Comparison of ENCODE assay signal across 3 cellular contexts in genomic region chr19:35543280-35544109, GRCh38.
TF ChIP-seq lines count a peak whose summit lies in the region.

No MANE protein-coding gene starts in this region.

TF ChIP-seq in SK-N-SH, 30 proteins besides CTCF, POLR2A, EP300 and RAD21:
- no peak for TF ChIP-seq MEF2A (IDR thresholded peaks at IDR 0.05; ENCODE audit: borderline replicate concordance, low read depth)
- no peak for TF ChIP-seq NRF1 (IDR thresholded peaks at IDR 0.05; ENCODE audit: low read depth, low read length)
- no peak for TF ChIP-seq GATA2 (CRISPR knock-in tag; IDR thresholded peaks at IDR 0.05)
- TF ChIP-seq, protein P1, sequence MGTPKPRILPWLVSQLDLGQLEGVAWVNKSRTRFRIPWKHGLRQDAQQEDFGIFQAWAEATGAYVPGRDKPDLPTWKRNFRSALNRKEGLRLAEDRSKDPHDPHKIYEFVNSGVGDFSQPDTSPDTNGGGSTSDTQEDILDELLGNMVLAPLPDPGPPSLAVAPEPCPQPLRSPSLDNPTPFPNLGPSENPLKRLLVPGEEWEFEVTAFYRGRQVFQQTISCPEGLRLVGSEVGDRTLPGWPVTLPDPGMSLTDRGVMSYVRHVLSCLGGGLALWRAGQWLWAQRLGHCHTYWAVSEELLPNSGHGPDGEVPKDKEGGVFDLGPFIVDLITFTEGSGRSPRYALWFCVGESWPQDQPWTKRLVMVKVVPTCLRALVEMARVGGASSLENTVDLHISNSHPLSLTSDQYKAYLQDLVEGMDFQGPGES (IDR thresholded peaks at IDR 0.05; ENCODE audit: low read depth, low read length), result no peak
- TF ChIP-seq YY1 (IDR thresholded peaks at IDR 0.05; ENCODE audit: low read depth), result no peak
- no peak for TF ChIP-seq FOXM1 (IDR thresholded peaks at IDR 0.05; ENCODE audit: low read depth)
- no peak for TF ChIP-seq RCOR1 (IDR thresholded peaks at IDR 0.05; ENCODE audit: low read length)

TF ChIP-seq in SK-N-SH treated with all-trans-retinoic acid at 6 μM for 48 hours, 23 proteins besides CTCF, POLR2A, EP300 and RAD21:
- TF ChIP-seq ZFP30 (CRISPR knock-in tag; IDR thresholded peaks at IDR 0.05) (no peak), ZNF565 (CRISPR knock-in tag; conservative IDR thresholded peaks at IDR 0.05; ENCODE audit: low read depth) (no peak), GLIS3 (CRISPR knock-in tag; IDR thresholded peaks at IDR 0.05) (no peak), ZNF8 (CRISPR knock-in tag; IDR thresholded peaks at IDR 0.05) (no peak), ISL1 (CRISPR knock-in tag; IDR thresholded peaks at IDR 0.05) (no peak), ESRRG (CRISPR knock-in tag; IDR thresholded peaks at IDR 0.05) (no peak), PPARA (CRISPR knock-in tag; IDR thresholded peaks at IDR 0.05; ENCODE audit: borderline replicate concordance) (no peak)
- TF ChIP-seq, protein P2, sequence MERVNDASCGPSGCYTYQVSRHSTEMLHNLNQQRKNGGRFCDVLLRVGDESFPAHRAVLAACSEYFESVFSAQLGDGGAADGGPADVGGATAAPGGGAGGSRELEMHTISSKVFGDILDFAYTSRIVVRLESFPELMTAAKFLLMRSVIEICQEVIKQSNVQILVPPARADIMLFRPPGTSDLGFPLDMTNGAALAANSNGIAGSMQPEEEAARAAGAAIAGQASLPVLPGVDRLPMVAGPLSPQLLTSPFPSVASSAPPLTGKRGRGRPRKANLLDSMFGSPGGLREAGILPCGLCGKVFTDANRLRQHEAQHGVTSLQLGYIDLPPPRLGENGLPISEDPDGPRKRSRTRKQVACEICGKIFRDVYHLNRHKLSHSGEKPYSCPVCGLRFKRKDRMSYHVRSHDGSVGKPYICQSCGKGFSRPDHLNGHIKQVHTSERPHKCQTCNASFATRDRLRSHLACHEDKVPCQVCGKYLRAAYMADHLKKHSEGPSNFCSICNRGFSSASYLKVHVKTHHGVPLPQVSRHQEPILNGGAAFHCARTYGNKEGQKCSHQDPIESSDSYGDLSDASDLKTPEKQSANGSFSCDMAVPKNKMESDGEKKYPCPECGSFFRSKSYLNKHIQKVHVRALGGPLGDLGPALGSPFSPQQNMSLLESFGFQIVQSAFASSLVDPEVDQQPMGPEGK (CRISPR knock-in tag; IDR thresholded peaks at IDR 0.05; ENCODE audit: borderline replicate concordance), result no peak
- TF ChIP-seq, protein P3, sequence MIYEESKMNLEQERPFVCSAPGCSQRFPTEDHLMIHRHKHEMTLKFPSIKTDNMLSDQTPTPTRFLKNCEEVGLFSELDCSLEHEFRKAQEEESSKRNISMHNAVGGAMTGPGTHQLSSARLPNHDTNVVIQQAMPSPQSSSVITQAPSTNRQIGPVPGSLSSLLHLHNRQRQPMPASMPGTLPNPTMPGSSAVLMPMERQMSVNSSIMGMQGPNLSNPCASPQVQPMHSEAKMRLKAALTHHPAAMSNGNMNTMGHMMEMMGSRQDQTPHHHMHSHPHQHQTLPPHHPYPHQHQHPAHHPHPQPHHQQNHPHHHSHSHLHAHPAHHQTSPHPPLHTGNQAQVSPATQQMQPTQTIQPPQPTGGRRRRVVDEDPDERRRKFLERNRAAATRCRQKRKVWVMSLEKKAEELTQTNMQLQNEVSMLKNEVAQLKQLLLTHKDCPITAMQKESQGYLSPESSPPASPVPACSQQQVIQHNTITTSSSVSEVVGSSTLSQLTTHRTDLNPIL (CRISPR knock-in tag; IDR thresholded peaks at IDR 0.05; ENCODE audit: low read depth), result no peak

TF ChIP-seq in IMR-90, 13 proteins besides CTCF, POLR2A, EP300 and RAD21:
- TF ChIP-seq MAFK (IDR thresholded peaks at IDR 0.05; ENCODE audit: low read depth, low read length) (no peak), MAZ (IDR thresholded peaks at IDR 0.05; ENCODE audit: borderline replicate concordance, low read depth, low read length) (no peak), RFX5 (IDR thresholded peaks at IDR 0.05; ENCODE audit: low read depth, low read length) (no peak), CHD1 (IDR thresholded peaks at IDR 0.05; ENCODE audit: low read depth, low read length) (no peak), MXI1 (IDR thresholded peaks at IDR 0.05; ENCODE audit: borderline replicate concordance, low read depth, low read length) (no peak), SMC3 (IDR thresholded peaks at IDR 0.05; ENCODE audit: low read depth, low read length) (no peak), ELK1 (IDR thresholded peaks at IDR 0.05; ENCODE audit: borderline replicate concordance, low read depth, low read length) (no peak), USF2 (IDR thresholded peaks at IDR 0.05; ENCODE audit: low read depth, low read length) (no peak), BHLHE40 (IDR thresholded peaks at IDR 0.05; ENCODE audit: low read depth, low read length) (no peak), CEBPB (IDR thresholded peaks at IDR 0.05; ENCODE audit: low read depth, low read length) (no peak), RCOR1 (IDR thresholded peaks at IDR 0.05; ENCODE audit: insufficient replicate concordance, low read length) (no peak), FOS (IDR thresholded peaks at IDR 0.05; ENCODE audit: low read depth, low read length) (no peak), NFE2L2 (IDR thresholded peaks at IDR 0.05; ENCODE audit: low read depth, low read length) (no peak)
